15 cellular contexts compared by ENCODE assay signal in the genomic region with DNA sequence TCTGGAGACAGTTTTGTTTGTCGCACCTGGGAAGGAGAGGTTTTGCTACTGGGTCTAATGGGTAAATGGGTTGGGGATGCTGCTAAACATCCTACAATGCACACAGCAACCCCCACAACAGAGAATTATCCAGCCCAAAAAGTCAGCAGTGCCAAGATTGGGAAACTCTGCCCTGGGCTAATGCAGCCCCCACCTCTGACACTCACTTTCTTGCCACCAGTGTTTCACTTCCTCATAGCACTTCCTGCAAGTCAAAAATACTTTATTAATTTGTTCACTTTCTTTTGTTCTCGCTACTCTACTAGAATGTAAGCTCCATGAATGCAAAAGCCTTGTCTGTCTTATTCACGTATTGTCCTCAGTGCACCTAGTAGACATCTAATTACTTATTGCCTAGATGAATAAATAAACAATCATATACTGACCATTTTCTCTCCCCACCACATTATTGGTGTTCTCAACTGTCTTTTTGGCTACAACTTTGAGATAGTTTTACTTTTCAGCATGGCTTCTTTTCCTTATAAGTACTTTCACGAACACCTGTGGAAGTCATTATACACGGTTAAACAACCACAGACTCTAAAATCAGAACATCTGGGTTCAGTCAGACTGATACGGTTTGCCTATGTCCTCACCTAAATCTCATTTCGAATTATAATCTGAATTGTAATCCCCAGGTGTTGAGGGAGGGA.
A peak's percentile ranks its signal among the peaks of the same experiment; 100 is the strongest.
DNase-seq lines count a peak whose midpoint lies in the region; ATAC-seq, FAIRE-seq and TF ChIP-seq lines count a peak whose summit lies in the region.
"Had no signal": no experiment of that assay in that cellular context is flagged by ENCODE, and none has a peak within 500 bp of the region (broad histone marks: within the 10 kb centered on the region; RNA-seq: fewer than 3 reads in every experiment).

No MANE protein-coding gene starts in this region.

- H3K4me1 Mint-ChIP-seq in CD14-positive monocyte: peaks cover 13% of the 10 kb centered on the region

- peaks cover 0 to 9% (median 5%) of the 10 kb centered on the region in 7 donors for H3K9me3 Mint-ChIP-seq in CD14-positive monocyte

- no peak for TF ChIP-seq CTCF in kidney (IDR thresholded peaks at IDR 0.05; ENCODE audit: borderline replicate concordance, extremely low read depth, insufficient read depth)
- no peak for TF ChIP-seq CTCF in CD14-positive monocyte (IDR thresholded peaks at IDR 0.05)

- H3K27ac Mint-ChIP-seq in CD14-positive monocyte: peak overlapping the region in 3 of 7 donors; percentile 15 to 80 (median 40)
- H3K27ac Mint-ChIP-seq: mesothelial cell of epicardium had no signal

- H3K27me3 Mint-ChIP-seq in CD14-positive monocyte (ENCODE audit: low read depth in 3 of 3): peaks cover 1 to 6% (median 3%) of the 10 kb centered on the region in 3 donors

- H3K4me1 ChIP-seq in kidney (ENCODE audit: control insufficient read depth in 1 of 2, insufficient read depth in 1 of 2, low read depth in 1 of 2, low read length in 2 of 2): no peaks in the 10 kb centered on the region
- H3K4me1 ChIP-seq: thyroid gland had no signal

- intact Hi-C loops in kidney (cut with DNase I) (no loop called here), CD14-positive monocyte (cut with micrococcal nuclease) (no loop called here)

- H3K36me3 Mint-ChIP-seq in CD14-positive monocyte: no peaks in the 10 kb centered on the region

- no peaks in the 10 kb centered on the region for H3K27me3 ChIP-seq in MG63
- H3K27me3 ChIP-seq: thyroid gland had no signal

- FAIRE-seq in kidney (lab: Jason Lieb, UNC): no peak

- no peaks in the 10 kb centered on the region for H3K9me3 ChIP-seq in kidney (ENCODE audit: control insufficient read depth in 1 of 2, low read length in 2 of 2)
- H3K9me3 ChIP-seq in MG63: no peaks in the 10 kb centered on the region
- H3K9me3 ChIP-seq: thyroid gland had no signal

- no peak overlapping the region for H3K9ac ChIP-seq in kidney (ENCODE audit: low read length in 2 of 2)

- H3K4me3 Mint-ChIP-seq in CD14-positive monocyte: peak overlapping the region in 1 of 2 donors; percentile 65
- H3K4me3 Mint-ChIP-seq: mesothelial cell of epicardium had no signal

- no peak overlapping the region for H3K27ac ChIP-seq in kidney (ENCODE audit: low read depth in 2 of 2, low read length in 2 of 2)
- H3K27ac ChIP-seq: thyroid gland had no signal

- H3K36me3 ChIP-seq in kidney (ENCODE audit: control insufficient read depth in 1 of 2, insufficient read depth in 2 of 2, low read length in 2 of 2) (no peaks in the 10 kb centered on the region), MG63 (no peaks in the 10 kb centered on the region)
- H3K36me3 ChIP-seq: thyroid gland had no signal

- DNase-seq in SIG-M5 treated with dmso at 0.1 percent for 504 hours (lab: John Stamatoyannopoulos, UW; ENCODE audit: unreplicated experiment): peak; percentile 80
- no peak for DNase-seq in kidney
- DNase-seq in MG63: no peak
- no peak for DNase-seq in GF-D8 (lab: John Stamatoyannopoulos, UW)
- no peak for DNase-seq in CD14-positive monocyte (ENCODE audit: low spot score)
- DNase-seq: amygdala, KG1, NCI-H524, T-helper 1 cell, thyroid gland had no signal

- ATAC-seq in GM18499 (IDR thresholded peaks at IDR 0.05; ENCODE audit: insufficient read depth, unreplicated experiment) (peak; percentile 62), GM21423 (IDR thresholded peaks at IDR 0.05; ENCODE audit: unreplicated experiment) (peak; percentile 87), HG03378 (IDR thresholded peaks at IDR 0.05; ENCODE audit: unreplicated experiment) (peak; percentile 90)
- ATAC-seq: HCT116 had no signal

- H3K4me3 ChIP-seq in kidney (ENCODE audit: low read length in 2 of 2) (no peak overlapping the region), MG63 (no peak overlapping the region)
- H3K4me3 ChIP-seq: thyroid gland had no signal
